ENCODE assay signal across 10 cellular contexts in the genomic region with DNA sequence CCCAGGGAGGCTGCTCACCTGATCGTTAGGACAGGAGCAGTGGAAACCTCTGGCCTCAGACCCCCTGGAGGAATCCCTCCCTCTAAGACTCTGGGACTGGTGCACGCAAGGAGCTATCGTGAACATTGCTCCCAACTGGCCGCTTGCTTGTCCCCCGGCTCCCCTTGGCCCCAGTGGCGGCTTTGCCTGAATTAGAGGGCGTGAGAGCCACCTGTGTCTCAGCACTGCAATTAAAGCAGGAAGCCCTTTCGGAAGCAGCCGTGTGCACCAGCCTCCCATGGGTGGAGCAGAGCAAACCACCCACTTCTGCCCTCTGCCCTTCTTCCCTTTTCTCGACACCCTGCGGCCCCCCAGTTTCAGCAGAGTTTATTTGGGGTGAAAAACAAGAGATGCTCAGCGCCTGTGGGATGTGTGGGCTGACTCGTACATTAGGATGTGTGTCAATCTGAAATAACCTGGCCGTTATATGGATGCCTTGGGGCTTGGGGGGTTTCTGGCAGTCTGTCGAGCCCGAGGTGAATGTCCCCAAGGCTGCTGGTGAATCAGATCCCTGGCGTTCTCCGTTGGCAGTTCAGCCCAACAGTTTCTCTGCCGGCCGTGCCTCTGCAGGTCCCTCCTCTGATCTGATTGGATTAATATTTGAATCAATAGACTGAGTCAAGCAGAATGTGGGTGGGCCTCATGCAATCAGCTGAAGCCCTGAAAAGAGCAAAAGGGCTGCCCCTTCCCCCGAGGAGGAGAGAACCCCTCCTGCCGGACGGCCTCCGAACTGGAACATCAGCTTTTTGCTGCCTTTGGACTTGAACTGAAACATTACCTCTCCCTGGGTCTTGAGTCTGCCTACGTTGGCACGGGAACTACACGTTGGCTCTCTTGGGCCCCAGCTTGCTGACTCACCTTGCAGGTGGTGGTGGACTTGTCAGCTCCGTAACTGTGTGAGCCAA. TPM values are rescaled to one million over a fixed set of nuclear protein-coding genes. Genes with fewer than 3 reads are reported as not detected.
A peak's percentile ranks its signal among the peaks of the same experiment; 100 is the strongest.
DNase-seq lines count a peak whose midpoint lies in the region; ATAC-seq and TF ChIP-seq lines count a peak whose summit lies in the region.
"Had no signal": no experiment of that assay in that cellular context is flagged by ENCODE, and none has a peak within 500 bp of the region (broad histone marks: within the 10 kb centered on the region; RNA-seq: fewer than 3 reads in every experiment).

No MANE protein-coding gene starts in this region.

- H4K20me1 ChIP-seq in DND-41 (ENCODE audit: insufficient read depth, low read length): no peaks in the 10 kb centered on the region

- peak; percentile 30 for DNase-seq in DND-41
- DNase-seq in H7: peak; percentile 65
- peak; percentile 52 for DNase-seq in SKM-1 treated with dmso at 0.1 percent for 144 hours (lab: John Stamatoyannopoulos, UW; ENCODE audit: unreplicated experiment)
- peak; percentile 68 for DNase-seq in activated naive CD8-positive, alpha-beta T cell treated with anti-CD3 and anti-CD28 coated beads, Interleukin-2, amount 10 ng/mL, durations not matched to agents 7 days and 5 days
- DNase-seq in BE2C: no peak

- H3K9me3 ChIP-seq in DND-41 (ENCODE audit: insufficient read depth, low read length, severe bottlenecking): no peaks in the 10 kb centered on the region
- H3K9me3 ChIP-seq in BE2C: no peaks in the 10 kb centered on the region

- H3K36me3 Mint-ChIP-seq in activated naive CD8-positive, alpha-beta T cell treated with anti-CD3 and anti-CD28 coated beads, Interleukin-2, amount 10 ng/mL, durations not matched to agents 7 days and 5 days: no peaks in the 10 kb centered on the region

- H3K4me3 ChIP-seq in DND-41 (ENCODE audit: low read depth in 1 of 2, low read length in 2 of 2) (peak overlapping the region; percentile 27 to 66; a peak in 3 of 4 replicates), H7 (ENCODE audit: insufficient read depth, low read depth, low read length) (no peak overlapping the region), rectal smooth muscle tissue (ENCODE audit: low read length) (peak overlapping the region; percentile 14), BE2C (ENCODE audit: low read depth, low read length) (no peak overlapping the region)

- POLR2A ChIA-PET in activated naive CD8-positive, alpha-beta T cell treated with anti-CD3 and anti-CD28 coated beads, Interleukin-2, amount 10 ng/mL, durations not matched to agents 7 days and 5 days (lab: Charles Lee): interaction anchor here (0.6 to 3.4 kb wide), 13 partner anchors 10 to 701 kb away, joined by 3 to 24 read pairs (median 4); a partner anchor contains a TSS

- peak overlapping the region; percentile 98 for H3K27ac ChIP-seq in DND-41 (ENCODE audit: low read length)
- no peak overlapping the region for H3K27ac ChIP-seq in rectal smooth muscle tissue (ENCODE audit: low read depth, low read length)

- H3K9me3 Mint-ChIP-seq in activated naive CD8-positive, alpha-beta T cell treated with anti-CD3 and anti-CD28 coated beads, Interleukin-2, amount 10 ng/mL, durations not matched to agents 7 days and 5 days: no peaks in the 10 kb centered on the region

- no peaks in the 10 kb centered on the region for H3K79me2 ChIP-seq in DND-41 (ENCODE audit: insufficient read depth, low read length)

- no peak for TF ChIP-seq CTCF in DND-41 (IDR thresholded peaks at IDR 0.05; ENCODE audit: borderline replicate concordance, extremely low read depth, low read length, poor library complexity, severe bottlenecking)
- TF ChIP-seq CTCF in BE2C (IDR thresholded peaks at IDR 0.05; ENCODE audit: low read depth, low read length): no peak

- H3K9ac ChIP-seq in DND-41 (ENCODE audit: low read depth, low read length) (peak overlapping the region; percentile 77), rectal smooth muscle tissue (ENCODE audit: low read length) (no peak overlapping the region)

- peaks cover 40% of the 10 kb centered on the region for H3K4me1 ChIP-seq in DND-41 (ENCODE audit: insufficient read depth, low read length)
- no peaks in the 10 kb centered on the region for H3K4me1 ChIP-seq in rectal smooth muscle tissue (ENCODE audit: control insufficient read depth, insufficient read depth, low read length)
- no peaks in the 10 kb centered on the region for H3K4me1 ChIP-seq in BE2C

- ATAC-seq in DND-41 (ENCODE audit: insufficient read depth, low read depth) (no peak), HG03520 (IDR thresholded peaks at IDR 0.05; ENCODE audit: unreplicated experiment) (no peak), GM21528 (IDR thresholded peaks at IDR 0.05; ENCODE audit: low FRiP score, unreplicated experiment) (no peak)
- ATAC-seq in activated naive CD8-positive, alpha-beta T cell treated with anti-CD3 and anti-CD28 coated beads, Interleukin-2, amount 10 ng/mL, durations not matched to agents 7 days and 5 days (ENCODE audit: low read depth): peak; percentile 30
- ATAC-seq: HCT116 had no signal

- no peaks in the 10 kb centered on the region for H3K27me3 ChIP-seq in DND-41 (ENCODE audit: insufficient read depth, low read length, poor library complexity)
- H3K27me3 ChIP-seq in H7 (ENCODE audit: control insufficient read depth, insufficient read depth, low read length): no peaks in the 10 kb centered on the region
- no peaks in the 10 kb centered on the region for H3K27me3 ChIP-seq in rectal smooth muscle tissue (ENCODE audit: control insufficient read depth, insufficient read depth, low read length)
- H3K27me3 ChIP-seq in BE2C: peaks cover 22% of the 10 kb centered on the region

- H3K27me3 Mint-ChIP-seq in activated naive CD8-positive, alpha-beta T cell treated with anti-CD3 and anti-CD28 coated beads, Interleukin-2, amount 10 ng/mL, durations not matched to agents 7 days and 5 days: no peaks in the 10 kb centered on the region

- no peaks in the 10 kb centered on the region for H3K36me3 ChIP-seq in DND-41 (ENCODE audit: insufficient read depth, low read length)
- H3K36me3 ChIP-seq in H7 (replicated peaks; ENCODE audit: control insufficient read depth, insufficient read depth, low read length): no peaks in the 10 kb centered on the region
- no peaks in the 10 kb centered on the region for H3K36me3 ChIP-seq in rectal smooth muscle tissue (ENCODE audit: control insufficient read depth, insufficient read depth, low read length)
- no peaks in the 10 kb centered on the region for H3K36me3 ChIP-seq in BE2C

- H3K4me3 Mint-ChIP-seq in activated naive CD8-positive, alpha-beta T cell treated with anti-CD3 and anti-CD28 coated beads, Interleukin-2, amount 10 ng/mL, durations not matched to agents 7 days and 5 days: peak overlapping the region; percentile 87

- peak overlapping the region; percentile 82 for H3K4me2 ChIP-seq in DND-41 (ENCODE audit: insufficient read depth, low read length)

- peak overlapping the region; percentile 55; the same call in 1 of the 2 replicates for H2AFZ ChIP-seq in DND-41 (ENCODE audit: low read depth, low read length)

- H3K4me1 Mint-ChIP-seq in activated naive CD8-positive, alpha-beta T cell treated with anti-CD3 and anti-CD28 coated beads, Interleukin-2, amount 10 ng/mL, durations not matched to agents 7 days and 5 days: peaks cover 40% of the 10 kb centered on the region

- peak overlapping the region; percentile 96 for H3K27ac Mint-ChIP-seq in activated naive CD8-positive, alpha-beta T cell treated with anti-CD3 and anti-CD28 coated beads, Interleukin-2, amount 10 ng/mL, durations not matched to agents 7 days and 5 days

RNA-seq across cellular contexts. Expression of a gene that starts 7.3 kb away (rescaled TPM):
- total RNA-seq in H7 (2014; rRNA removed; shearing (Covaris generic)): 0.73 TPM in 1 of 2 replicates, not detected in the other
- under 1 TPM; 0.26 to 0.30 TPM for total RNA-seq in activated naive CD8-positive, alpha-beta T cell treated with anti-CD3 and anti-CD28 coated beads, Interleukin-2, amount 10 ng/mL, durations not matched to agents 7 days and 5 days
- polyA plus RNA-seq in BE2C (2012; ENCODE audit: insufficient read depth, insufficient read length, low read depth): not detected
- total RNA-seq: epithelial cell of proximal tubule had no signal

RNA-seq across cellular contexts. Expression of a gene that starts 53.7 kb away (rescaled TPM):
- total RNA-seq in H7 (2014; rRNA removed; shearing (Covaris generic)): 10.2 and 12.1 TPM in 2 replicates
- 10 to 100 TPM; 20.3 to 27.2 TPM for total RNA-seq in activated naive CD8-positive, alpha-beta T cell treated with anti-CD3 and anti-CD28 coated beads, Interleukin-2, amount 10 ng/mL, durations not matched to agents 7 days and 5 days
- polyA plus RNA-seq in BE2C (2012; ENCODE audit: insufficient read depth, insufficient read length, low read depth): 14.7 TPM

Comparison
In these comparisons a context has a peak if more than half of its experiments do, and no peak if none do; other contexts are left out.
1. H3K4me3 ChIP-seq: peak in DND-41 (2 of 2) and rectal smooth muscle tissue (single experiment); none in H7 (single experiment) and BE2C (single experiment).